In the genomic region with DNA sequence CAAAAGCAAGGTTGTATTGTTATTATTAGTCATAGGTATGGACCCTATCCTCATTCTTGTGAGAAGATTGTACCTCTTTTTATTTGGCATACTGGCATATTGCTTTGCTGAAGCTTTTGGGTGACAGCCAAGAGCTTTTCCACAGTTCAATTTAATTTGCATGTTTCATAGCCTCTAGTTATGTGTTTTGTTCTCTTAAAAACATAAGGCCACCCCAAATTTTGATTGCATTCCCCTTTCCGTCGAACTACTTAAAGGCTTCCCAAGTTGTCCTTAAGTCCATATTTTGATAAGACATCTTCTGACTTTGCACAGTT, we compare ENCODE assay signal across 9 cellular contexts. TPM values are rescaled to one million over a fixed set of nuclear protein-coding genes. Genes with fewer than 3 reads are reported as not detected.
DNase-seq lines count a peak whose midpoint lies in the region; ATAC-seq, FAIRE-seq and TF ChIP-seq lines count a peak whose summit lies in the region.
"Had no signal": no experiment of that assay in that cellular context is flagged by ENCODE, and none has a peak within 500 bp of the region (broad histone marks: within the 10 kb centered on the region; RNA-seq: fewer than 3 reads in every experiment).

No MANE protein-coding gene starts in this region.

- peaks cover 21% of the 10 kb centered on the region for H3K4me1 ChIP-seq in CD4-positive, CD25-positive, alpha-beta regulatory T cell (ENCODE audit: control insufficient read depth, insufficient read depth, low read length, poor library complexity, severe bottlenecking)
- H3K4me1 ChIP-seq in MM.1S (ENCODE audit: low read length) = peaks cover 18% of the 10 kb centered on the region
- H3K4me1 ChIP-seq in colonic mucosa = peaks cover 13% of the 10 kb centered on the region

- no peaks in the 10 kb centered on the region for H3K36me3 ChIP-seq in CD4-positive, CD25-positive, alpha-beta regulatory T cell (ENCODE audit: control insufficient read depth, insufficient read depth, low read length)
- H3K36me3 ChIP-seq in MM.1S (replicated peaks; ENCODE audit: insufficient read depth, low read length) (no peaks in the 10 kb centered on the region), colonic mucosa (no peaks in the 10 kb centered on the region)

- peaks cover 53% of the 10 kb centered on the region for H3K79me2 ChIP-seq in MM.1S (ENCODE audit: low read length)

- peak overlapping the region in 2 of 3 donors; percentile 72 to 85 for H3K27ac Mint-ChIP-seq in CD4-positive, CD25-positive, alpha-beta regulatory T cell
- no peak overlapping the region for H3K27ac Mint-ChIP-seq in nephron progenitor cell

- H3K36me3 Mint-ChIP-seq in CD4-positive, CD25-positive, alpha-beta regulatory T cell = no peaks in the 10 kb centered on the region
- no peaks in the 10 kb centered on the region for H3K36me3 Mint-ChIP-seq in nephron progenitor cell (ENCODE audit: low read depth)

- no peaks in the 10 kb centered on the region for H3K9me3 Mint-ChIP-seq in CD4-positive, CD25-positive, alpha-beta regulatory T cell
- H3K9me3 Mint-ChIP-seq in nephron progenitor cell = no peaks in the 10 kb centered on the region

- ATAC-seq in CD4-positive, CD25-positive, alpha-beta regulatory T cell (ENCODE audit: low read depth in 2 of 2) = no peak
- ATAC-seq in HG03135 (IDR thresholded peaks at IDR 0.05; ENCODE audit: unreplicated experiment) = no peak

- peak overlapping the region; percentile 82; the same call in 1 of the 2 replicates for H3K9ac ChIP-seq in MM.1S (ENCODE audit: low read length)
- peak overlapping the region in 1 of 2 donors; percentile 86 for H3K9ac ChIP-seq in colonic mucosa (ENCODE audit: low read depth in 2 of 2, low read length in 2 of 2)

- H3K27me3 ChIP-seq in CD4-positive, CD25-positive, alpha-beta regulatory T cell (ENCODE audit: control insufficient read depth, insufficient read depth, low read length) = peaks cover 2% of the 10 kb centered on the region
- H3K27me3 ChIP-seq in MM.1S (replicated peaks; ENCODE audit: insufficient read depth, low read length) (no peaks in the 10 kb centered on the region), colonic mucosa (no peaks in the 10 kb centered on the region)

- peaks cover 12 to 46% (median 38%) of the 10 kb centered on the region in 4 donors for H3K4me1 Mint-ChIP-seq in CD4-positive, CD25-positive, alpha-beta regulatory T cell
- H3K4me1 Mint-ChIP-seq in nephron progenitor cell = peaks cover 39% of the 10 kb centered on the region

- H4K20me1 ChIP-seq in MM.1S (ENCODE audit: insufficient read depth, low read length) = no peaks in the 10 kb centered on the region

- no peak for TF ChIP-seq CTCF in MM.1S (IDR thresholded peaks at IDR 0.05; ENCODE audit: low read length)
- TF ChIP-seq CTCF in colonic mucosa (IDR thresholded peaks at IDR 0.05) = no peak
- no peak for TF ChIP-seq CTCF in nephron progenitor cell (IDR thresholded peaks at IDR 0.05)

- H3K4me2 ChIP-seq in MM.1S (ENCODE audit: low read depth, low read length) = peak overlapping the region; percentile 71

- peaks cover 4% of the 10 kb centered on the region for H3K27me3 Mint-ChIP-seq in CD4-positive, CD25-positive, alpha-beta regulatory T cell
- H3K27me3 Mint-ChIP-seq in nephron progenitor cell (ENCODE audit: low read depth, poor library complexity) = no peaks in the 10 kb centered on the region

- 0 out of 2 replicates have a peak, but pooled peaks cover 3% of the 10 kb centered on the region for H3F3A ChIP-seq in MM.1S (ENCODE audit: insufficient read depth, low read length)

- peak overlapping the region; percentile 88 to 94 (median 91) for H3K4me3 Mint-ChIP-seq in CD4-positive, CD25-positive, alpha-beta regulatory T cell
- H3K4me3 Mint-ChIP-seq in nephron progenitor cell = peak overlapping the region; percentile 92

- H3K9me2 ChIP-seq in MM.1S (replicated peaks; ENCODE audit: insufficient read depth, low read length) = no peaks in the 10 kb centered on the region

- FAIRE-seq in RCC 7860 (lab: Jason Lieb, UNC) = no peak

- DNase-seq in CD4-positive, CD25-positive, alpha-beta regulatory T cell = no peak
- DNase-seq in MM.1S = no peak
- no peak for DNase-seq in colonic mucosa
- no peak for DNase-seq in nephron progenitor cell
- no peak for DNase-seq in NOMO-1 (lab: John Stamatoyannopoulos, UW; ENCODE audit: unreplicated experiment in 2 of 2)
- DNase-seq in mucosa of gallbladder (ENCODE audit: low spot score) = no peak
- DNase-seq in RCC 7860 (ENCODE audit: low spot score) = no peak
- DNase-seq: activated CD8-positive, alpha-beta memory T cell treated with anti-CD3 and anti-CD28 coated beads, Interleukin-2, amount 50 U/mL, for 48 hours had no signal

- H3K27ac ChIP-seq in CD4-positive, CD25-positive, alpha-beta regulatory T cell (ENCODE audit: insufficient read depth, low read length, poor library complexity, severe bottlenecking) = no peak overlapping the region
- H3K27ac ChIP-seq in MM.1S (ENCODE audit: low read length) = no peak overlapping the region
- H3K27ac ChIP-seq in colonic mucosa = peak overlapping the region; percentile 78

- peak overlapping the region; percentile 87 for H3K4me3 ChIP-seq in CD4-positive, CD25-positive, alpha-beta regulatory T cell (ENCODE audit: low read depth, low read length)
- peak overlapping the region; percentile 98 for H3K4me3 ChIP-seq in MM.1S (ENCODE audit: low read length)
- H3K4me3 ChIP-seq in colonic mucosa = peak overlapping the region; percentile 71

- no peaks in the 10 kb centered on the region for H3K9me3 ChIP-seq in CD4-positive, CD25-positive, alpha-beta regulatory T cell (ENCODE audit: control insufficient read depth in 2 of 2, low read length in 2 of 2)
- no peaks in the 10 kb centered on the region for H3K9me3 ChIP-seq in MM.1S (replicated peaks; ENCODE audit: insufficient read depth, low read length)
- H3K9me3 ChIP-seq in colonic mucosa = no peaks in the 10 kb centered on the region

- no peak overlapping the region for H2AFZ ChIP-seq in MM.1S (ENCODE audit: low read length)

- intact Hi-C loops in colonic mucosa (cut with DNase I) = loop anchor here (5.0 to 10.0 kb wide), 2 partner anchors 66 to 329 kb away; a partner anchor contains a TSS

RNA-seq across cellular contexts. Expression of a gene that starts 1.6 kb away (rescaled TPM):
- total RNA-seq in CD4-positive, CD25-positive, alpha-beta regulatory T cell = 15.6 TPM
- 10 to 100 TPM in 2 of 4 donors, 1 to 10 TPM in 2; 9.0 to 13.5 (median 10.9) TPM for polyA plus RNA-seq in CD4-positive, CD25-positive, alpha-beta regulatory T cell
- 100 to 1,000 TPM in 1 of 2 donors, 10 to 100 TPM in 1; 88.7 to 109 TPM for total RNA-seq in colonic mucosa
- 40.9 TPM for total RNA-seq in mucosa of gallbladder
